14 cellular contexts compared by ENCODE assay signal in the genomic region with DNA sequence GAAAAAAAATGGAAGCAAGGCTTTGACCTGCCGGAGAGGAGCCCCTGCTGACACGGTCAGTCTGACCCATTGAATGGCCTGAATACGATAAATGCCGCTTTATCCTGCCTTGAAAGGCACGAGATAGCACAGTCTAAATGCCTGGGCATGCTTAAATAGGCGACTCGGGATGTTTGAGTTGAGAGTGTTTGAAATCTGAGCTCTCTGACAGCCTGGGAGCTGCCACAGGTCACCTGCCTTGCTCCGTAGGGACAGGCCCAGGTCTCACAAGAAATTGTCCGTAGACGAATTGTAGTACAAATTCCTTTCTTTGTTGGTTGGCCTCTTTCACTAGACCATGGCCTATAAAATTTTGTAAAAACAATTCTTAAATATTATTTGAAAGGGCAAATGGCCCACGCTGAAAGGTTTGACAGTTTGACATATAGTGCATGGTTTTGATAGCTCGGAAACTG.
DNase-seq lines count a peak whose midpoint lies in the region; ATAC-seq and TF ChIP-seq lines count a peak whose summit lies in the region.
"Had no signal": no experiment of that assay in that cellular context is flagged by ENCODE, and none has a peak within 500 bp of the region (broad histone marks: within the 10 kb centered on the region; RNA-seq: fewer than 3 reads in every experiment).

No MANE protein-coding gene starts in this region.

- intact Hi-C loops in body of pancreas (cut with DNase I) = no loop called here
- intact Hi-C loops in psoas muscle (cut with DNase I) = loop anchor here in 1 of 2 donors (5.0 kb wide), 1 partner anchor 70 kb away; a partner anchor contains a TSS

- 9 to 30% methylated on average over 12 of the region's 12 CpGs for WGBS in body of pancreas, 2 donors
- no CpG with 5 or more reads among the region's 12 CpGs for WGBS in iPS DF 6.9 (ENCODE audit: insufficient coverage, insufficient read length)
- 33 to 47% (median 37%) methylated on average over 12 of the region's 12 CpGs for WGBS in psoas muscle, 3 donors

- no peaks in the 10 kb centered on the region for H3K27me3 Mint-ChIP-seq in effector memory CD8-positive, alpha-beta T cell
- H3K27me3 Mint-ChIP-seq: central memory CD8-positive, alpha-beta T cell had no signal

- H3K36me3 Mint-ChIP-seq in effector memory CD8-positive, alpha-beta T cell (ENCODE audit: insufficient read depth) = no peaks in the 10 kb centered on the region
- H3K36me3 Mint-ChIP-seq: memory B cell had no signal

- H3K36me3 ChIP-seq in HUES48 (ENCODE audit: control insufficient read depth, insufficient read depth, low read length) = no peaks in the 10 kb centered on the region
- H3K36me3 ChIP-seq in body of pancreas (replicated peaks in 1 of 2; ENCODE audit: insufficient read depth in 1 of 2, low read depth in 2 of 2) = peaks cover 0 to 1% of the 10 kb centered on the region in 2 donors
- H3K36me3 ChIP-seq in iPS DF 6.9 (ENCODE audit: control insufficient read depth, insufficient read depth, low read length) = no peaks in the 10 kb centered on the region
- H3K36me3 ChIP-seq in psoas muscle (ENCODE audit: insufficient read depth in 1 of 2, low read depth in 1 of 2) = no peaks in the 10 kb centered on the region
- H3K36me3 ChIP-seq: SJSA1 had no signal

- no peak overlapping the region for H3K9ac ChIP-seq in HUES48 (ENCODE audit: low read depth, low read length)

- H3K4me3 ChIP-seq in HUES48 (ENCODE audit: low read depth, low read length) (peak overlapping the region; percentile 0; the same call in 1 of the 2 replicates), body of pancreas (no peak overlapping the region), iPS DF 6.9 (ENCODE audit: low read length) (no peak overlapping the region), psoas muscle (peak overlapping the region; percentile 33)
- H3K4me3 ChIP-seq: SJSA1 had no signal

- ATAC-seq in body of pancreas (peak; percentile 50), psoas muscle (peak; percentile 53 to 85 (median 76)), GM18505 (IDR thresholded peaks at IDR 0.05; ENCODE audit: unreplicated experiment) (no peak)
- ATAC-seq in effector memory CD8-positive, alpha-beta T cell (replicated peaks) = no peak

- H3K4me1 ChIP-seq in HUES48 (ENCODE audit: control insufficient read depth, insufficient read depth, low read length) (peaks cover 47% of the 10 kb centered on the region), body of pancreas (peaks cover 72% of the 10 kb centered on the region), iPS DF 6.9 (ENCODE audit: control insufficient read depth, insufficient read depth, low read length) (peaks cover 9% of the 10 kb centered on the region; the same call in 1 of the 2 replicates), psoas muscle (peaks cover 17% of the 10 kb centered on the region)

- H3K27ac ChIP-seq in HUES48 (ENCODE audit: low read depth, low read length) = peak overlapping the region; percentile 75
- H3K27ac ChIP-seq in body of pancreas = peak overlapping the region in 3 of 4 donors; percentile 13 to 61 (median 49)
- H3K27ac ChIP-seq in iPS DF 6.9 (ENCODE audit: low read length) = no peak overlapping the region
- H3K27ac ChIP-seq in psoas muscle = no peak overlapping the region
- H3K27ac ChIP-seq: SJSA1 had no signal

- DNase-seq in body of pancreas (peak in 3 of 4 donors; percentile 33 to 48 (median 35)), iPS DF 6.9 (ENCODE audit: low read depth, low spot score) (peak; percentile 54), psoas muscle (no peak), NCI-H2227 treated with DMSO at 0.1 percent for 48 hours (lab: John Stamatoyannopoulos, UW) (no peak), NCI-H1092 (lab: John Stamatoyannopoulos, UW) (no peak)
- DNase-seq in effector memory CD8-positive, alpha-beta T cell = no peak
- DNase-seq: GOT3, Karpas-422 had no signal

- H3K9me3 Mint-ChIP-seq in effector memory CD8-positive, alpha-beta T cell = peaks cover 0 to 5% of the 10 kb centered on the region in 2 donors
- H3K9me3 Mint-ChIP-seq: activated T-helper 2 cell treated with anti-CD3 and anti-CD28 coated beads, Interferon-gamma antibody, Interleukin-2, Interleukin-4, amounts not matched to agents 10 μg/mL and 5 μg/mL and 100 μg/mL, durations not matched to agents 14 hours and 24 hours and 36 hours; central memory CD8-positive, alpha-beta T cell; memory B cell had no signal

- H3K27me3 ChIP-seq in HUES48 (ENCODE audit: control insufficient read depth, insufficient read depth, low read length) (peaks cover 11% of the 10 kb centered on the region), body of pancreas (no peaks in the 10 kb centered on the region), iPS DF 6.9 (ENCODE audit: control insufficient read depth, insufficient read depth, low read length) (no peaks in the 10 kb centered on the region), psoas muscle (ENCODE audit: insufficient read depth in 3 of 3, low read length in 2 of 3) (no peaks in the 10 kb centered on the region)
- H3K27me3 ChIP-seq: SJSA1 had no signal

- TF ChIP-seq POLR2A in body of pancreas (IDR thresholded peaks at IDR 0.05) (no peak), GM18505 (IDR thresholded peaks at IDR 0.05; ENCODE audit: borderline replicate concordance, extremely low read depth, insufficient read depth, insufficient read length) (no peak)

- H3K9me3 ChIP-seq in HUES48 (ENCODE audit: control insufficient read depth, insufficient read depth, low read length) (no peaks in the 10 kb centered on the region), body of pancreas (no peaks in the 10 kb centered on the region), iPS DF 6.9 (ENCODE audit: control insufficient read depth, insufficient read depth, low read length) (no peaks in the 10 kb centered on the region), psoas muscle (no peaks in the 10 kb centered on the region)
- H3K9me3 ChIP-seq: SJSA1 had no signal

- H3K4me3 Mint-ChIP-seq in effector memory CD8-positive, alpha-beta T cell = no peak overlapping the region
- H3K4me3 Mint-ChIP-seq: central memory CD8-positive, alpha-beta T cell; memory B cell had no signal

- no peaks in the 10 kb centered on the region for H3K4me1 Mint-ChIP-seq in effector memory CD8-positive, alpha-beta T cell (ENCODE audit: low read depth in 2 of 2)
- H3K4me1 Mint-ChIP-seq: central memory CD8-positive, alpha-beta T cell; memory B cell had no signal

- no peak overlapping the region for H3K27ac Mint-ChIP-seq in effector memory CD8-positive, alpha-beta T cell
- H3K27ac Mint-ChIP-seq: activated T-helper 2 cell treated with anti-CD3 and anti-CD28 coated beads, Interferon-gamma antibody, Interleukin-2, Interleukin-4, amounts not matched to agents 10 μg/mL and 5 μg/mL and 100 μg/mL, durations not matched to agents 14 hours and 24 hours and 36 hours; memory B cell had no signal

- no peak for TF ChIP-seq CTCF in body of pancreas (IDR thresholded peaks at IDR 0.05)
- TF ChIP-seq CTCF in psoas muscle (IDR thresholded peaks at IDR 0.05) = no peak

Comparison
In these comparisons a context has a peak if more than half of its experiments do, and no peak if none do; other contexts are left out.
1. H3K27ac ChIP-seq: peak in HUES48 (single experiment) and body of pancreas (3 of 4); none in iPS DF 6.9 (single experiment) and psoas muscle (single experiment).
2. H3K4me3 ChIP-seq: peak in HUES48 (single experiment) and psoas muscle (single experiment); none in body of pancreas (0 of 2) and iPS DF 6.9 (single experiment).
3. ATAC-seq: peak in body of pancreas (single experiment) and psoas muscle (4 of 4); none in GM18505 (single experiment) and effector memory CD8-positive, alpha-beta T cell (single experiment).
4. DNase-seq: peak in body of pancreas (3 of 4) and iPS DF 6.9 (single experiment); none in psoas muscle (0 of 2), NCI-H2227 treated with DMSO at 0.1 percent for 48 hours (single experiment), effector memory CD8-positive, alpha-beta T cell (0 of 3) and NCI-H1092 (single experiment).